ENCODE assay signal across 25 cellular contexts in the genomic region with DNA sequence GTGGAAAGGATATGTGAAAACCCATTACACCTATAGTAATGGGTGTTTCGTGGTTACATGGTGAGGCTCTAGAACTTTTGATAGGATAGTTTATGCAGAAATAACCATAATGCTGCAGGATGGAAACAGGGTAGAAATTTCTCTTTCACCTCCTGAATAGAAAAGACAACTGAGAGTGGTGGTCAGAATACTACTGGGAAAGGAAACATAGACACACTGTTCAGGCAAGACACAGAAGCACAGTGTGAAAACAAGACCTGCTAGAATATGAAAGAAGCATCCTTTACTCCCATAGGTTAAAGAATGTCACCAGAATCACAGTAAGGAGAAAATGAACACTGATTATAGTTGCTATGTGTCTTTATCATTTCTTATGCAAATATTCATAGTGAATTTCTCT.
A peak's percentile ranks its signal among the peaks of the same experiment; 100 is the strongest.
DNase-seq lines count a peak whose midpoint lies in the region; ATAC-seq lines count a peak whose summit lies in the region.
"Had no signal": no experiment of that assay in that cellular context is flagged by ENCODE, and none has a peak within 500 bp of the region (broad histone marks: within the 10 kb centered on the region; RNA-seq: fewer than 3 reads in every experiment).

No MANE protein-coding gene starts in this region.

- peak; percentile 52 for ATAC-seq in GM18858 (IDR thresholded peaks at IDR 0.05; ENCODE audit: unreplicated experiment)
- ATAC-seq in GM21367 (IDR thresholded peaks at IDR 0.05; ENCODE audit: unreplicated experiment) = peak; percentile 49
- ATAC-seq in HG02870 (IDR thresholded peaks at IDR 0.05; ENCODE audit: unreplicated experiment) = peak; percentile 62
- ATAC-seq in HG03565 (IDR thresholded peaks at IDR 0.05; ENCODE audit: unreplicated experiment) = peak; percentile 47
- ATAC-seq in GM19328 (IDR thresholded peaks at IDR 0.05; ENCODE audit: unreplicated experiment) = no peak
- no peak for ATAC-seq in HG02840 (IDR thresholded peaks at IDR 0.05; ENCODE audit: low FRiP score, unreplicated experiment)
- ATAC-seq: lower lobe of right lung, right lobe of liver had no signal

- no peak for DNase-seq in central memory CD4-positive, alpha-beta T cell
- DNase-seq in SK-N-DZ (ENCODE audit: low spot score) = no peak
- DNase-seq: activated CD4-positive, alpha-beta T cell treated with anti-CD3 and anti-CD28 coated beads, Interleukin-2, amount 50 U/mL, for 1 hour; activated CD8-positive, alpha-beta memory T cell treated with anti-CD3 and anti-CD28 coated beads, Interleukin-2, amount 50 U/mL, for 4 hours; activated naive CD8-positive, alpha-beta T cell treated with anti-CD3 and anti-CD28 coated beads, Interleukin-2, amount 10 ng/mL, durations not matched to agents 7 days and 5 days; DMS79 treated with DMSO at 0.1 percent for 48 hours; GOT3; Karpas-422; lower lobe of right lung; NCI-H146; NCI-H524; NK-92 treated with Interleukin-12 subunit alpha and Interleukin-12 subunit beta, amount 100 ng/mL, for 24 hours; PC-9; posterior cingulate gyrus; right lobe of liver; Right ventricle myocardium superior; stimulated activated CD4-positive, alpha-beta T cell treated with anti-CD3 and anti-CD28 coated beads, Interleukin-12 subunit alpha, Interleukin-12 subunit beta, amount 100 ng/mL, for 4 hours; stimulated activated CD4-positive, alpha-beta T cell treated with anti-CD3 and anti-CD28 coated beads, Interleukin-4, amount 100 ng/mL, for 4 hours; stimulated activated naive CD4-positive, alpha-beta T cell treated with Interleukin-2 at 50 U/mL for 16 hours had no signal

Comparison
In these comparisons a context has a peak if more than half of its experiments do, and no peak if none do; other contexts are left out.
1. ATAC-seq: peak in GM18858 (single experiment), GM21367 (single experiment), HG02870 (single experiment) and HG03565 (single experiment); none in GM19328 (single experiment) and HG02840 (single experiment).